30 cellular contexts compared by ENCODE assay signal in genomic region chr15:26882112-26882511, GRCh38. TPM values are rescaled to one million over a fixed set of nuclear protein-coding genes. Genes with fewer than 3 reads are reported as not detected.
"Had no signal": no experiment of that assay in that cellular context is flagged by ENCODE, and none has a peak within 500 bp of the region (broad histone marks: within the 10 kb centered on the region; RNA-seq: fewer than 3 reads in every experiment).

No MANE protein-coding gene starts in this region.

- H3K27ac ChIP-seq: brain microvascular endothelial cell, cardiac muscle cell, KMS-11, SK-N-MC had no signal

- DNase-seq: activated B cell treated with CpG ODN at 0.5 μM for 24 hours; activated CD4-positive, alpha-beta memory T cell treated with anti-CD3 and anti-CD28 coated beads, Interleukin-2, amount 10 ng/mL, durations not matched to agents 7 days and 5 days; activated CD4-positive, alpha-beta T cell treated with anti-CD3 and anti-CD28 coated beads, Interleukin-2, amount 50 U/mL, for 1 hour; activated gamma-delta T cell; activated naive CD4-positive, alpha-beta T cell treated with anti-CD3 and anti-CD28 coated beads for 36 hours; activated T-cell treated with anti-CD3 and anti-CD28 coated beads for 4 hours; activated T-cell treated with anti-CD3 and anti-CD28 coated beads, Interleukin-2, amount 50 U/mL, for 48 hours; brain microvascular endothelial cell; NCI-H1092 treated with DMSO at 0.1 percent for 48 hours; NCI-H1417 treated with DMSO at 0.1 percent for 48 hours; NCI-H1694; NCI-H2029; NCI-H2107; NCI-H226; NCI-H526; NCI-H82; T-cell; T-helper 2 cell; T1000 had no signal

- H3K9me3 Mint-ChIP-seq: activated B cell treated with CpG ODN at 0.5 μM for 24 hours; activated CD4-positive, alpha-beta memory T cell treated with anti-CD3 and anti-CD28 coated beads, Interleukin-2, amount 10 ng/mL, durations not matched to agents 7 days and 5 days; activated naive CD4-positive, alpha-beta T cell treated with anti-CD3 and anti-CD28 coated beads for 36 hours; activated T-helper 17 cell treated with anti-CD3 and anti-CD28 coated beads, Interleukin-2, amount 50 U/mL, for 72 hours; T-cell had no signal

- H3K4me3 Mint-ChIP-seq: activated B cell treated with CpG ODN at 0.5 μM for 24 hours; activated CD4-positive, alpha-beta memory T cell treated with anti-CD3 and anti-CD28 coated beads, Interleukin-2, amount 10 ng/mL, durations not matched to agents 7 days and 5 days; activated naive CD4-positive, alpha-beta T cell treated with anti-CD3 and anti-CD28 coated beads for 36 hours; activated naive CD8-positive, alpha-beta T cell; activated T-helper 17 cell treated with anti-CD3 and anti-CD28 coated beads, Interleukin-2, amount 50 U/mL, for 72 hours; T-cell had no signal

- H3K9ac ChIP-seq: KMS-11 had no signal

- H3K36me3 Mint-ChIP-seq: activated naive CD8-positive, alpha-beta T cell; T-cell had no signal

- H3K4me2 ChIP-seq: KMS-11 had no signal

- H3K27me3 Mint-ChIP-seq: activated B cell treated with CpG ODN at 0.5 μM for 24 hours; activated CD4-positive, alpha-beta memory T cell treated with anti-CD3 and anti-CD28 coated beads, Interleukin-2, amount 10 ng/mL, durations not matched to agents 7 days and 5 days; activated naive CD8-positive, alpha-beta T cell; activated T-helper 17 cell treated with anti-CD3 and anti-CD28 coated beads, Interleukin-2, amount 50 U/mL, for 72 hours; T-cell had no signal

- H3K27ac Mint-ChIP-seq: activated B cell treated with CpG ODN at 0.5 μM for 24 hours; activated CD4-positive, alpha-beta memory T cell treated with anti-CD3 and anti-CD28 coated beads, Interleukin-2, amount 10 ng/mL, durations not matched to agents 7 days and 5 days; activated naive CD4-positive, alpha-beta T cell treated with anti-CD3 and anti-CD28 coated beads for 36 hours; activated naive CD8-positive, alpha-beta T cell; activated T-helper 17 cell treated with anti-CD3 and anti-CD28 coated beads, Interleukin-2, amount 50 U/mL, for 72 hours; T-cell had no signal

- H3K27me3 ChIP-seq: brain microvascular endothelial cell, cardiac muscle cell had no signal

- H3K36me3 ChIP-seq: brain microvascular endothelial cell, cardiac muscle cell had no signal

- H3K4me3 ChIP-seq: cardiac muscle cell, SK-N-MC had no signal

- H3K4me1 Mint-ChIP-seq: activated B cell treated with CpG ODN at 0.5 μM for 24 hours; activated CD4-positive, alpha-beta memory T cell treated with anti-CD3 and anti-CD28 coated beads, Interleukin-2, amount 10 ng/mL, durations not matched to agents 7 days and 5 days; activated T-helper 17 cell treated with anti-CD3 and anti-CD28 coated beads, Interleukin-2, amount 50 U/mL, for 72 hours; T-cell had no signal

RNA-seq across cellular contexts. Expression of gene GABRA5, which starts 15.2 kb away (rescaled TPM):
- total RNA-seq: activated B cell treated with CpG ODN at 0.5 μM for 24 hours; activated CD4-positive, alpha-beta memory T cell treated with anti-CD3 and anti-CD28 coated beads, Interleukin-2, amount 10 ng/mL, durations not matched to agents 7 days and 5 days; activated CD8-positive, alpha-beta memory T cell treated with anti-CD3 and anti-CD28 coated beads for 36 hours; activated naive CD4-positive, alpha-beta T cell treated with anti-CD3 and anti-CD28 coated beads for 36 hours; activated T-helper 17 cell treated with anti-CD3 and anti-CD28 coated beads, Interleukin-2, amount 50 U/mL, for 72 hours; cardiac muscle cell; MCF 10A; NCI-H460; OCI-LY7; Right ventricle myocardium inferior; RPMI7951; T-cell had no signal
